Comparison of ENCODE assay signal across 8 cellular contexts in genomic region chr17:41965694-41966375, GRCh38. TPM values are rescaled to one million over a fixed set of nuclear protein-coding genes. Genes with fewer than 3 reads are reported as not detected.
DNase-seq lines count a peak whose midpoint lies in the region; ATAC-seq and TF ChIP-seq lines count a peak whose summit lies in the region.

No MANE protein-coding gene starts in this region.

- H4K20me1 ChIP-seq in OCI-LY1 (ENCODE audit: insufficient read depth, low read length), result no peaks in the 10 kb centered on the region

- H2AFZ ChIP-seq in OCI-LY1 (ENCODE audit: low read length), result no peak overlapping the region
- H2AFZ ChIP-seq in neuron (ENCODE audit: low read depth, low read length), result no peak overlapping the region

- no peaks in the 10 kb centered on the region for H3K9me3 Mint-ChIP-seq in activated T-cell treated with anti-CD3 and anti-CD28 coated beads, Interleukin-2, amount 50 U/mL, for 72 hours

- H3K36me3 Mint-ChIP-seq in activated T-cell treated with anti-CD3 and anti-CD28 coated beads, Interleukin-2, amount 50 U/mL, for 72 hours (ENCODE audit: insufficient read depth in 2 of 2), result peaks cover 2 to 3% of the 10 kb centered on the region in 2 donors

- peak overlapping the region; percentile 76 for H3K4me3 ChIP-seq in HL-60 (replicated peaks; ENCODE audit: insufficient read depth, low read length)
- H3K4me3 ChIP-seq in OCI-LY1 (ENCODE audit: low read depth, low read length, poor library complexity, severe bottlenecking), result peak overlapping the region; percentile 77
- H3K4me3 ChIP-seq in neuron (ENCODE audit: low read length), result peak overlapping the region; percentile 76
- peak overlapping the region; percentile 93 for H3K4me3 ChIP-seq in thoracic aorta

- peak; percentile 91 for DNase-seq in DMS53 treated with DMSO at 0.1 percent for 48 hours (lab: John Stamatoyannopoulos, UW; ENCODE audit: unreplicated experiment)
- peak in 1 of 2 experiments; percentile 33 for DNase-seq in HL-60 (ENCODE audit: low read depth in 1 of 2, low spot score in 1 of 2)
- DNase-seq in activated T-cell treated with anti-CD3 and anti-CD28 coated beads, Interleukin-2, amount 50 U/mL, for 72 hours, result peak; percentile 61 to 63
- DNase-seq in fibroblast of peridontal ligament (ENCODE audit: extremely low read depth), result peak; percentile 50
- no peak for DNase-seq in thoracic aorta (ENCODE audit: low spot score)
- DNase-seq in H4 (ENCODE audit: low spot score), result no peak

- H3K27me3 Mint-ChIP-seq in activated T-cell treated with anti-CD3 and anti-CD28 coated beads, Interleukin-2, amount 50 U/mL, for 72 hours (ENCODE audit: low read depth), result no peaks in the 10 kb centered on the region

- H3K27ac ChIP-seq in HL-60 (replicated peaks), result peak overlapping the region; percentile 51
- H3K27ac ChIP-seq in OCI-LY1 (ENCODE audit: low read depth, low read length, poor library complexity, severe bottlenecking), result no peak overlapping the region
- H3K27ac ChIP-seq in thoracic aorta, result peak overlapping the region; percentile 84 to 85

- H3K4me1 Mint-ChIP-seq in activated T-cell treated with anti-CD3 and anti-CD28 coated beads, Interleukin-2, amount 50 U/mL, for 72 hours (ENCODE audit: low read depth), result peaks cover 46% of the 10 kb centered on the region

- peak overlapping the region; percentile 87 for H3K9ac ChIP-seq in OCI-LY1 (ENCODE audit: low read length)

- H3K27me3 ChIP-seq in HL-60 (ENCODE audit: insufficient read depth, poor library complexity, severe bottlenecking), result no peaks in the 10 kb centered on the region
- no peaks in the 10 kb centered on the region; the same call in 1 of the 2 replicates for H3K27me3 ChIP-seq in OCI-LY1 (ENCODE audit: insufficient read depth, low read length)
- no peaks in the 10 kb centered on the region for H3K27me3 ChIP-seq in neuron (ENCODE audit: insufficient read depth, low read length)
- H3K27me3 ChIP-seq in thoracic aorta (replicated peaks; ENCODE audit: insufficient read depth), result no peaks in the 10 kb centered on the region

- H3K79me2 ChIP-seq in OCI-LY1 (ENCODE audit: insufficient read depth, low read length), result no peaks in the 10 kb centered on the region

- peak overlapping the region; percentile 73 to 79 for H3K4me3 Mint-ChIP-seq in activated T-cell treated with anti-CD3 and anti-CD28 coated beads, Interleukin-2, amount 50 U/mL, for 72 hours

- H3K4me2 ChIP-seq in OCI-LY1 (ENCODE audit: low read length), result peak overlapping the region; percentile 94

- TF ChIP-seq CTCF in HL-60 (IDR thresholded peaks at IDR 0.05; ENCODE audit: insufficient read depth, low read length) (no peak), OCI-LY1 (IDR thresholded peaks at IDR 0.05; ENCODE audit: low read length) (no peak), thoracic aorta (IDR thresholded peaks at IDR 0.05) (no peak)

- H3K36me3 ChIP-seq in OCI-LY1 (ENCODE audit: insufficient read depth, low read length) (peaks cover 20% of the 10 kb centered on the region), neuron (ENCODE audit: insufficient read depth, low read length) (peaks cover 24% of the 10 kb centered on the region), thoracic aorta (peaks cover 10% of the 10 kb centered on the region)

- peak overlapping the region; percentile 31 for H3K27ac Mint-ChIP-seq in activated T-cell treated with anti-CD3 and anti-CD28 coated beads, Interleukin-2, amount 50 U/mL, for 72 hours

- H3K9me3 ChIP-seq in OCI-LY1 (ENCODE audit: low read length) (no peaks in the 10 kb centered on the region), neuron (ENCODE audit: low read length) (peaks cover 4% of the 10 kb centered on the region), thoracic aorta (no peaks in the 10 kb centered on the region)

- ATAC-seq in activated T-cell treated with anti-CD3 and anti-CD28 coated beads, Interleukin-2, amount 50 U/mL, for 72 hours (replicated peaks in 1 of 2), result peak; percentile 33 to 37
- ATAC-seq in thoracic aorta (ENCODE audit: insufficient number of reproducible peaks, low FRiP score, low read depth), result no peak

- peaks cover 26% of the 10 kb centered on the region for H3K4me1 ChIP-seq in OCI-LY1 (ENCODE audit: insufficient read depth, low read length, severe bottlenecking)
- peaks cover 12% of the 10 kb centered on the region for H3K4me1 ChIP-seq in neuron (ENCODE audit: insufficient read depth, low read length)
- peaks cover 4 to 43% of the 10 kb centered on the region in 2 donors for H3K4me1 ChIP-seq in thoracic aorta (ENCODE audit: control insufficient read depth in 1 of 2, low read depth in 2 of 2)

- H3F3A ChIP-seq in OCI-LY1 (ENCODE audit: insufficient read depth, low read length), result peaks cover 4% of the 10 kb centered on the region; the same call in 1 of the 2 replicates

- no peaks in the 10 kb centered on the region for H3K9me2 ChIP-seq in OCI-LY1 (ENCODE audit: low read depth, low read length)

RNA-seq across cellular contexts. Expression of gene CNP, which starts 0.8 kb away (rescaled TPM):
- total RNA-seq in activated T-cell treated with anti-CD3 and anti-CD28 coated beads, Interleukin-2, amount 50 U/mL, for 72 hours, result 10 to 100 TPM; 51.4 to 53.8 TPM
- 10 to 100 TPM; 32.4 to 56.3 TPM for total RNA-seq in thoracic aorta
- total RNA-seq in H4 (2014; rRNA removed; shearing (Covaris generic)), result 47.5 and 64.8 TPM in 2 replicates

RNA-seq across cellular contexts. Expression of gene ODAD4, which starts 35.4 kb away (rescaled TPM):
- 1 to 10 TPM in 1 of 2 donors, under 1 TPM in 1; 0.72 to 1.6 TPM for total RNA-seq in activated T-cell treated with anti-CD3 and anti-CD28 coated beads, Interleukin-2, amount 50 U/mL, for 72 hours
- total RNA-seq in thoracic aorta, result 1 to 10 TPM; 1.1 to 2.2 TPM
- total RNA-seq in H4 (2014; rRNA removed; shearing (Covaris generic)), result 1.2 and 1.4 TPM in 2 replicates

RNA-seq across cellular contexts. Expression of gene ACLY, which starts 47.1 kb away (rescaled TPM):
- 100 to 1,000 TPM; 124 to 129 TPM for total RNA-seq in activated T-cell treated with anti-CD3 and anti-CD28 coated beads, Interleukin-2, amount 50 U/mL, for 72 hours
- total RNA-seq in thoracic aorta, result 10 to 100 TPM; 76.3 to 81.5 TPM
- 98.9 and 101 TPM in 2 replicates for total RNA-seq in H4 (2014; rRNA removed; shearing (Covaris generic))

RNA-seq across cellular contexts. Expression of gene DNAJC7, which starts 51.4 kb away (rescaled TPM):
- 100 to 1,000 TPM; 106 to 117 TPM for total RNA-seq in activated T-cell treated with anti-CD3 and anti-CD28 coated beads, Interleukin-2, amount 50 U/mL, for 72 hours
- 10 to 100 TPM; 61.2 to 80.6 TPM for total RNA-seq in thoracic aorta
- total RNA-seq in H4 (2014; rRNA removed; shearing (Covaris generic)), result 86.7 and 109 TPM in 2 replicates

RNA-seq across cellular contexts. Expression of gene NKIRAS2, which starts 54.1 kb away (rescaled TPM):
- total RNA-seq in activated T-cell treated with anti-CD3 and anti-CD28 coated beads, Interleukin-2, amount 50 U/mL, for 72 hours, result 10 to 100 TPM; 18.6 to 24.3 TPM
- 10 to 100 TPM; 43.8 to 46.2 TPM for total RNA-seq in thoracic aorta
- 23.9 and 36.9 TPM in 2 replicates for total RNA-seq in H4 (2014; rRNA removed; shearing (Covaris generic))

Comparison
In these comparisons a context has a peak if more than half of its experiments do, and no peak if none do; other contexts are left out.
1. DNase-seq: peak in DMS53 treated with DMSO at 0.1 percent for 48 hours (single experiment), activated T-cell treated with anti-CD3 and anti-CD28 coated beads, Interleukin-2, amount 50 U/mL, for 72 hours (2 of 2) and fibroblast of peridontal ligament (single experiment); none in thoracic aorta (single experiment) and H4 (single experiment).
2. Peak in every context shown above with its lines, with median percentiles within 50 percentile points of each other: H3K4me3 ChIP-seq.